10 cellular contexts compared by ENCODE assay signal in the genomic region with DNA sequence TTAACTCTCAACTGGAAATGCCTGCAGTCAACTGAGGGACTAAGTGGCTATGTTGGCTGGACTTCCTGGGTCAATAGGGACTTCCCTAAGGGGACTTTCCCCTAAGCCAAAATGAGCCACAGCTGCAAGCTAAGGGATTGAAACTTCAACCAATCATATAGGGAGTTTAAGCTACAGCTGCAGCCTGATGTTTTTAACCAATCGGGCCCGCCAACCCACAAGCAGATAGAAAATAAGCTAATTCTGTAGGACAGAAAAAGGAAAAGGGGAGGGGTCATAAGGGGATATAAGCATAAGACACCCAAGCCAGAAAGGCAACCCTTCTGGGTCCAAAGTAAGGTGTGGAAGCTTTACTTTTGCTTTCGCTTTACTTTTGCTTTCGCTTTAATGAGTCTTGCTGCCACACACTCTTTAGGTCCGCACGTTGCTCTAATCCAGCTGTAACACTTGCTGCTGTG.
A peak's percentile ranks its signal among the peaks of the same experiment; 100 is the strongest.
DNase-seq lines count a peak whose midpoint lies in the region; TF ChIP-seq lines count a peak whose summit lies in the region.
"Had no signal": no experiment of that assay in that cellular context is flagged by ENCODE, and none has a peak within 500 bp of the region (broad histone marks: within the 10 kb centered on the region; RNA-seq: fewer than 3 reads in every experiment).

No MANE protein-coding gene starts in this region.

- peak overlapping the region; percentile 43 for H3K4me3 Mint-ChIP-seq in activated CD4-positive, alpha-beta memory T cell treated with anti-CD3 and anti-CD28 coated beads for 36 hours

- CTCF ChIA-PET in activated CD4-positive, alpha-beta memory T cell treated with anti-CD3 and anti-CD28 coated beads for 36 hours (lab: Charles Lee) = no interaction called here

- TF ChIP-seq POLR2A in Peyer's patch (IDR thresholded peaks at IDR 0.05) = no peak

- no peak for TF ChIP-seq CTCF in Peyer's patch (IDR thresholded peaks at IDR 0.05)

- no peaks in the 10 kb centered on the region for H3K27me3 ChIP-seq in Peyer's patch

- H3K36me3 ChIP-seq in Peyer's patch = no peaks in the 10 kb centered on the region

- peaks cover 7% of the 10 kb centered on the region for H3K4me1 Mint-ChIP-seq in activated CD4-positive, alpha-beta memory T cell treated with anti-CD3 and anti-CD28 coated beads for 36 hours (ENCODE audit: low read depth)

- peak overlapping the region in 1 of 4 donors; percentile 11 for H3K27ac ChIP-seq in Peyer's patch

- H3K27ac Mint-ChIP-seq in activated CD4-positive, alpha-beta memory T cell treated with anti-CD3 and anti-CD28 coated beads for 36 hours = no peak overlapping the region

- H3K9me3 ChIP-seq in Peyer's patch = no peaks in the 10 kb centered on the region

- no peaks in the 10 kb centered on the region for H3K36me3 Mint-ChIP-seq in activated CD4-positive, alpha-beta memory T cell treated with anti-CD3 and anti-CD28 coated beads for 36 hours

- peak overlapping the region in 1 of 4 donors; percentile 29 for H3K4me3 ChIP-seq in Peyer's patch

- H3K9me3 Mint-ChIP-seq in activated CD4-positive, alpha-beta memory T cell treated with anti-CD3 and anti-CD28 coated beads for 36 hours = no peaks in the 10 kb centered on the region

- peak; percentile 6 for DNase-seq in stimulated activated CD4-positive, alpha-beta T cell treated with anti-CD3 and anti-CD28 coated beads, Interleukin-4, amount 100 ng/mL, for 24 hours
- no peak for DNase-seq in stimulated activated CD4-positive, alpha-beta T cell treated with anti-CD3 and anti-CD28 coated beads, Interleukin-2, amount 100 ng/mL, for 48 hours
- peak; percentile 66 for DNase-seq in M059J (ENCODE audit: low read depth)
- DNase-seq in activated CD4-positive, alpha-beta memory T cell treated with anti-CD3 and anti-CD28 coated beads for 36 hours = peak; percentile 12
- no peak for DNase-seq in NCI-H128 (lab: John Stamatoyannopoulos, UW; ENCODE audit: unreplicated experiment)
- DNase-seq in NCI-H1105 (lab: John Stamatoyannopoulos, UW) = no peak
- no peak for DNase-seq in D341Med (ENCODE audit: low spot score)
- DNase-seq in Peyer's patch = no peak
- DNase-seq: GF-D8, NCI-H524 had no signal

- POLR2A ChIA-PET in activated CD4-positive, alpha-beta memory T cell treated with anti-CD3 and anti-CD28 coated beads for 36 hours (lab: Charles Lee) = no interaction called here

- intact Hi-C loops in activated CD4-positive, alpha-beta memory T cell treated with anti-CD3 and anti-CD28 coated beads for 36 hours (cut with micrococcal nuclease) = no loop called here

- H3K4me1 ChIP-seq in Peyer's patch = no peaks in the 10 kb centered on the region

- no peaks in the 10 kb centered on the region for H3K27me3 Mint-ChIP-seq in activated CD4-positive, alpha-beta memory T cell treated with anti-CD3 and anti-CD28 coated beads for 36 hours

Comparison
In these comparisons a context has a peak if more than half of its experiments do, and no peak if none do; other contexts are left out.
1. DNase-seq: peak in stimulated activated CD4-positive, alpha-beta T cell treated with anti-CD3 and anti-CD28 coated beads, Interleukin-4, amount 100 ng/mL, for 24 hours (single experiment), M059J (single experiment) and activated CD4-positive, alpha-beta memory T cell treated with anti-CD3 and anti-CD28 coated beads for 36 hours (single experiment); none in stimulated activated CD4-positive, alpha-beta T cell treated with anti-CD3 and anti-CD28 coated beads, Interleukin-2, amount 100 ng/mL, for 48 hours (0 of 2), NCI-H128 (single experiment), NCI-H1105 (single experiment), D341Med (single experiment) and Peyer's patch (0 of 3).